1 cellular context compared by ENCODE assay signal in the genomic region with DNA sequence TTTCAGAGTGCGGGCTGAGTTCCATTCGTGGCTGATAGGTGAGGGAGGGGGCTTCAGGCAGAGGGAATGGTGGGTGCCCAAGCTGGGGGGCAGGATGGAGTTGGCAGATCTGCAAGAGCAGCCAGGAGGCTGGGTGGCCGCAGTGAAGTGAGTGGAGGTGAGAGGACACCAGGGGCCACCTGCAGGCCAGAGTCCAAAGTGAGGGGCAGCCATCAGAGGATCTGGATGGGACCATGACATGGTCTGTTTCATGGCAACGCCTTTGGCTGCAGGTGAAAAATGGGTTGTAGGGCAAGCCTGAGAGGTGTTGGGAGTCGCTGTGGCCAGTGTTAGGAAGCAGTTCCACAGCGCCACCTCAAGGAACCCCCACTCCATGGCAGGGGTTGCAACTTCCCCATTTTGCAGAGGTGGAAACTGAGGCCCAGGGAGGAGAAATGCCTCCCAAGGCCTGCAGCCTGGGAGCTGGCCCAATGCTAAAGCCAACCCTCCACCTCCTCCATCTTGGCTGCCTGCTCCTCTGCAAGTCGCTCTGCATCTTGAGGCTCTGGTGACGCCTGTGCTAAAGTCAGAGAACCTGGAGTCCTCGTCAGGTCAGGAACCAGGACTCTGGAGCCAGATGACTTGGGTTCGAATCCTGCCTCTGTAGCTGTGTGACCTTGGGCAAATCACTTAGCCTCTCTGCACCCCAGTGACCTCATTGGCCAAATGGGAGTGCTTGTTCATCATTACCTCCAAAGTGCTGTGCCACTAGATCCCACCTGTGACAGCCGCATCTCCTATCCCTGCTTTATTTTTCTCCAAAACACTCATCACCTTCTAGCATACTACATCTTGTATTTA.
TF ChIP-seq lines count a peak whose summit lies in the region.

No MANE protein-coding gene starts in this region.

TF ChIP-seq in K562, 482 proteins besides CTCF, POLR2A, EP300 and RAD21 (continued from another document and continues in another):
- TF ChIP-seq, protein P1, sequence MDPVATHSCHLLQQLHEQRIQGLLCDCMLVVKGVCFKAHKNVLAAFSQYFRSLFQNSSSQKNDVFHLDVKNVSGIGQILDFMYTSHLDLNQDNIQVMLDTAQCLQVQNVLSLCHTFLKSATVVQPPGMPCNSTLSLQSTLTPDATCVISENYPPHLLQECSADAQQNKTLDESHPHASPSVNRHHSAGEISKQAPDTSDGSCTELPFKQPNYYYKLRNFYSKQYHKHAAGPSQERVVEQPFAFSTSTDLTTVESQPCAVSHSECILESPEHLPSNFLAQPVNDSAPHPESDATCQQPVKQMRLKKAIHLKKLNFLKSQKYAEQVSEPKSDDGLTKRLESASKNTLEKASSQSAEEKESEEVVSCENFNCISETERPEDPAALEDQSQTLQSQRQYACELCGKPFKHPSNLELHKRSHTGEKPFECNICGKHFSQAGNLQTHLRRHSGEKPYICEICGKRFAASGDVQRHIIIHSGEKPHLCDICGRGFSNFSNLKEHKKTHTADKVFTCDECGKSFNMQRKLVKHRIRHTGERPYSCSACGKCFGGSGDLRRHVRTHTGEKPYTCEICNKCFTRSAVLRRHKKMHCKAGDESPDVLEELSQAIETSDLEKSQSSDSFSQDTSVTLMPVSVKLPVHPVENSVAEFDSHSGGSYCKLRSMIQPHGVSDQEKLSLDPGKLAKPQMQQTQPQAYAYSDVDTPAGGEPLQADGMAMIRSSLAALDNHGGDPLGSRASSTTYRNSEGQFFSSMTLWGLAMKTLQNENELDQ (CRISPR knock-in tag; IDR thresholded peaks at IDR 0.05; ENCODE audit: borderline replicate concordance) = no peak
- TF ChIP-seq TAL1 (IDR thresholded peaks at IDR 0.05) (no peak), BMI1 (IDR thresholded peaks at IDR 0.05; ENCODE audit: low read length) (no peak), NCOA6 (IDR thresholded peaks at IDR 0.05) (no peak), KAT8 (IDR thresholded peaks at IDR 0.05; ENCODE audit: low read depth) (no peak), MAZ (CRISPR knock-in tag; conservative IDR thresholded peaks at IDR 0.05 in 1 of 2, IDR thresholded peaks at IDR 0.05 in 1 of 2) (peak in 1 of 2 experiments; percentile 77; a peak in 2 of 4 replicates), ZNF785 (CRISPR knock-in tag; IDR thresholded peaks at IDR 0.05) (no peak), NCOA2 (IDR thresholded peaks at IDR 0.05; ENCODE audit: partially characterized antibody in 2 of 2) (no peak), FOXK1 (CRISPR knock-in tag; IDR thresholded peaks at IDR 0.05; ENCODE audit: borderline replicate concordance) (no peak), CBFB (CRISPR knock-in tag; IDR thresholded peaks at IDR 0.05) (no peak), ETS2 (tag; IDR thresholded peaks at IDR 0.05; ENCODE audit: borderline replicate concordance, poor library complexity, severe bottlenecking) (no peak), NFE2L1 (tag; IDR thresholded peaks at IDR 0.05; ENCODE audit: borderline replicate concordance, low read depth) (no peak), FOXJ2 (tag; IDR thresholded peaks at IDR 0.05) (no peak), ZNF134 (CRISPR knock-in tag; conservative IDR thresholded peaks at IDR 0.05) (no peak), TBP (optimal IDR thresholded peaks at IDR 0.05; ENCODE audit: low read depth, low read length) (no peak), ZNF253 (CRISPR knock-in tag; conservative IDR thresholded peaks at IDR 0.05) (no peak), NEUROD1 (IDR thresholded peaks at IDR 0.05; ENCODE audit: borderline replicate concordance, low read depth, low read length, partially characterized antibody) (no peak), KLF13 (tag; IDR thresholded peaks at IDR 0.05; ENCODE audit: borderline replicate concordance, low read depth) (no peak), POLR2B (IDR thresholded peaks at IDR 0.05; ENCODE audit: low read depth, partially characterized antibody) (no peak), SMAD2 (IDR thresholded peaks at IDR 0.05; ENCODE audit: low read depth, low read length) (no peak), SETDB1 (IDR thresholded peaks at IDR 0.05; ENCODE audit: low read length) (no peak), ZBTB7A (IDR thresholded peaks at IDR 0.05; ENCODE audit: borderline replicate concordance, control insufficient read depth, low read depth, low read length) (no peak), KDM2B (CRISPR knock-in tag; IDR thresholded peaks at IDR 0.05) (no peak), YBX1 (IDR thresholded peaks at IDR 0.05) (no peak), ZNF431 (CRISPR knock-in tag; IDR thresholded peaks at IDR 0.05) (no peak), ZNF586 (CRISPR knock-in tag; conservative IDR thresholded peaks at IDR 0.05) (no peak), ZFP36 (IDR thresholded peaks at IDR 0.05; ENCODE audit: low read depth, low read length, partially characterized antibody) (peak; percentile 29), SMARCA5 (IDR thresholded peaks at IDR 0.05) (peak; percentile 99), ZNF583 (CRISPR knock-in tag; IDR thresholded peaks at IDR 0.05) (no peak), FOXP1 (CRISPR knock-in tag; IDR thresholded peaks at IDR 0.05) (no peak)
- TF ChIP-seq, protein P2, sequence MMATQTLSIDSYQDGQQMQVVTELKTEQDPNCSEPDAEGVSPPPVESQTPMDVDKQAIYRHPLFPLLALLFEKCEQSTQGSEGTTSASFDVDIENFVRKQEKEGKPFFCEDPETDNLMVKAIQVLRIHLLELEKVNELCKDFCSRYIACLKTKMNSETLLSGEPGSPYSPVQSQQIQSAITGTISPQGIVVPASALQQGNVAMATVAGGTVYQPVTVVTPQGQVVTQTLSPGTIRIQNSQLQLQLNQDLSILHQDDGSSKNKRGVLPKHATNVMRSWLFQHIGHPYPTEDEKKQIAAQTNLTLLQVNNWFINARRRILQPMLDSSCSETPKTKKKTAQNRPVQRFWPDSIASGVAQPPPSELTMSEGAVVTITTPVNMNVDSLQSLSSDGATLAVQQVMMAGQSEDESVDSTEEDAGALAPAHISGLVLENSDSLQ (IDR thresholded peaks at IDR 0.05) = peak; percentile 47
- TF ChIP-seq, protein P3, sequence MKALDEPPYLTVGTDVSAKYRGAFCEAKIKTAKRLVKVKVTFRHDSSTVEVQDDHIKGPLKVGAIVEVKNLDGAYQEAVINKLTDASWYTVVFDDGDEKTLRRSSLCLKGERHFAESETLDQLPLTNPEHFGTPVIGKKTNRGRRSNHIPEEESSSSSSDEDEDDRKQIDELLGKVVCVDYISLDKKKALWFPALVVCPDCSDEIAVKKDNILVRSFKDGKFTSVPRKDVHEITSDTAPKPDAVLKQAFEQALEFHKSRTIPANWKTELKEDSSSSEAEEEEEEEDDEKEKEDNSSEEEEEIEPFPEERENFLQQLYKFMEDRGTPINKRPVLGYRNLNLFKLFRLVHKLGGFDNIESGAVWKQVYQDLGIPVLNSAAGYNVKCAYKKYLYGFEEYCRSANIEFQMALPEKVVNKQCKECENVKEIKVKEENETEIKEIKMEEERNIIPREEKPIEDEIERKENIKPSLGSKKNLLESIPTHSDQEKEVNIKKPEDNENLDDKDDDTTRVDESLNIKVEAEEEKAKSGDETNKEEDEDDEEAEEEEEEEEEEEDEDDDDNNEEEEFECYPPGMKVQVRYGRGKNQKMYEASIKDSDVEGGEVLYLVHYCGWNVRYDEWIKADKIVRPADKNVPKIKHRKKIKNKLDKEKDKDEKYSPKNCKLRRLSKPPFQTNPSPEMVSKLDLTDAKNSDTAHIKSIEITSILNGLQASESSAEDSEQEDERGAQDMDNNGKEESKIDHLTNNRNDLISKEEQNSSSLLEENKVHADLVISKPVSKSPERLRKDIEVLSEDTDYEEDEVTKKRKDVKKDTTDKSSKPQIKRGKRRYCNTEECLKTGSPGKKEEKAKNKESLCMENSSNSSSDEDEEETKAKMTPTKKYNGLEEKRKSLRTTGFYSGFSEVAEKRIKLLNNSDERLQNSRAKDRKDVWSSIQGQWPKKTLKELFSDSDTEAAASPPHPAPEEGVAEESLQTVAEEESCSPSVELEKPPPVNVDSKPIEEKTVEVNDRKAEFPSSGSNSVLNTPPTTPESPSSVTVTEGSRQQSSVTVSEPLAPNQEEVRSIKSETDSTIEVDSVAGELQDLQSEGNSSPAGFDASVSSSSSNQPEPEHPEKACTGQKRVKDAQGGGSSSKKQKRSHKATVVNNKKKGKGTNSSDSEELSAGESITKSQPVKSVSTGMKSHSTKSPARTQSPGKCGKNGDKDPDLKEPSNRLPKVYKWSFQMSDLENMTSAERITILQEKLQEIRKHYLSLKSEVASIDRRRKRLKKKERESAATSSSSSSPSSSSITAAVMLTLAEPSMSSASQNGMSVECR (CRISPR knock-in tag; IDR thresholded peaks at IDR 0.05) = no peak
- TF ChIP-seq, protein P4, sequence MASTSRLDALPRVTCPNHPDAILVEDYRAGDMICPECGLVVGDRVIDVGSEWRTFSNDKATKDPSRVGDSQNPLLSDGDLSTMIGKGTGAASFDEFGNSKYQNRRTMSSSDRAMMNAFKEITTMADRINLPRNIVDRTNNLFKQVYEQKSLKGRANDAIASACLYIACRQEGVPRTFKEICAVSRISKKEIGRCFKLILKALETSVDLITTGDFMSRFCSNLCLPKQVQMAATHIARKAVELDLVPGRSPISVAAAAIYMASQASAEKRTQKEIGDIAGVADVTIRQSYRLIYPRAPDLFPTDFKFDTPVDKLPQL (IDR thresholded peaks at IDR 0.05; ENCODE audit: extremely low read depth, insufficient read length) = no peak
- TF ChIP-seq, protein P5, sequence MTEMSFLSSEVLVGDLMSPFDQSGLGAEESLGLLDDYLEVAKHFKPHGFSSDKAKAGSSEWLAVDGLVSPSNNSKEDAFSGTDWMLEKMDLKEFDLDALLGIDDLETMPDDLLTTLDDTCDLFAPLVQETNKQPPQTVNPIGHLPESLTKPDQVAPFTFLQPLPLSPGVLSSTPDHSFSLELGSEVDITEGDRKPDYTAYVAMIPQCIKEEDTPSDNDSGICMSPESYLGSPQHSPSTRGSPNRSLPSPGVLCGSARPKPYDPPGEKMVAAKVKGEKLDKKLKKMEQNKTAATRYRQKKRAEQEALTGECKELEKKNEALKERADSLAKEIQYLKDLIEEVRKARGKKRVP (CRISPR knock-in tag; IDR thresholded peaks at IDR 0.05) = no peak
- TF ChIP-seq, protein P6, sequence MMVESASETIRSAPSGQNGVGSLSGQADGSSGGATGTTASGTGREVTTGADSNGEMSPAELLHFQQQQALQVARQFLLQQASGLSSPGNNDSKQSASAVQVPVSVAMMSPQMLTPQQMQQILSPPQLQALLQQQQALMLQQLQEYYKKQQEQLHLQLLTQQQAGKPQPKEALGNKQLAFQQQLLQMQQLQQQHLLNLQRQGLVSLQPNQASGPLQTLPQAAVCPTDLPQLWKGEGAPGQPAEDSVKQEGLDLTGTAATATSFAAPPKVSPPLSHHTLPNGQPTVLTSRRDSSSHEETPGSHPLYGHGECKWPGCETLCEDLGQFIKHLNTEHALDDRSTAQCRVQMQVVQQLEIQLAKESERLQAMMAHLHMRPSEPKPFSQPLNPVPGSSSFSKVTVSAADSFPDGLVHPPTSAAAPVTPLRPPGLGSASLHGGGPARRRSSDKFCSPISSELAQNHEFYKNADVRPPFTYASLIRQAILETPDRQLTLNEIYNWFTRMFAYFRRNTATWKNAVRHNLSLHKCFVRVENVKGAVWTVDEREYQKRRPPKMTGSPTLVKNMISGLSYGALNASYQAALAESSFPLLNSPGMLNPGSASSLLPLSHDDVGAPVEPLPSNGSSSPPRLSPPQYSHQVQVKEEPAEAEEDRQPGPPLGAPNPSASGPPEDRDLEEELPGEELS (CRISPR knock-in tag; IDR thresholded peaks at IDR 0.05; ENCODE audit: borderline replicate concordance) = no peak
- TF ChIP-seq, protein P7, sequence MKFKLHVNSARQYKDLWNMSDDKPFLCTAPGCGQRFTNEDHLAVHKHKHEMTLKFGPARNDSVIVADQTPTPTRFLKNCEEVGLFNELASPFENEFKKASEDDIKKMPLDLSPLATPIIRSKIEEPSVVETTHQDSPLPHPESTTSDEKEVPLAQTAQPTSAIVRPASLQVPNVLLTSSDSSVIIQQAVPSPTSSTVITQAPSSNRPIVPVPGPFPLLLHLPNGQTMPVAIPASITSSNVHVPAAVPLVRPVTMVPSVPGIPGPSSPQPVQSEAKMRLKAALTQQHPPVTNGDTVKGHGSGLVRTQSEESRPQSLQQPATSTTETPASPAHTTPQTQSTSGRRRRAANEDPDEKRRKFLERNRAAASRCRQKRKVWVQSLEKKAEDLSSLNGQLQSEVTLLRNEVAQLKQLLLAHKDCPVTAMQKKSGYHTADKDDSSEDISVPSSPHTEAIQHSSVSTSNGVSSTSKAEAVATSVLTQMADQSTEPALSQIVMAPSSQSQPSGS (CRISPR knock-in tag; IDR thresholded peaks at IDR 0.05) = no peak
- TF ChIP-seq, protein P8, sequence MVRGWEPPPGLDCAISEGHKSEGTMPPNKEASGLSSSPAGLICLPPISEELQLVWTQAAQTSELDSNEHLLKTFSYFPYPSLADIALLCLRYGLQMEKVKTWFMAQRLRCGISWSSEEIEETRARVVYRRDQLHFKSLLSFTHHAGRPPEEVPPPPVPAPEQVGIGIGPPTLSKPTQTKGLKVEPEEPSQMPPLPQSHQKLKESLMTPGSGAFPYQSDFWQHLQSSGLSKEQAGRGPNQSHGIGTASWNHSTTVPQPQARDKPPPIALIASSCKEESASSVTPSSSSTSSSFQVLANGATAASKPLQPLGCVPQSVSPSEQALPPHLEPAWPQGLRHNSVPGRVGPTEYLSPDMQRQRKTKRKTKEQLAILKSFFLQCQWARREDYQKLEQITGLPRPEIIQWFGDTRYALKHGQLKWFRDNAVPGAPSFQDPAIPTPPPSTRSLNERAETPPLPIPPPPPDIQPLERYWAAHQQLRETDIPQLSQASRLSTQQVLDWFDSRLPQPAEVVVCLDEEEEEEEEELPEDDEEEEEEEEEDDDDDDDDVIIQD (CRISPR knock-in tag; IDR thresholded peaks at IDR 0.05) = no peak
- TF ChIP-seq, protein P9, sequence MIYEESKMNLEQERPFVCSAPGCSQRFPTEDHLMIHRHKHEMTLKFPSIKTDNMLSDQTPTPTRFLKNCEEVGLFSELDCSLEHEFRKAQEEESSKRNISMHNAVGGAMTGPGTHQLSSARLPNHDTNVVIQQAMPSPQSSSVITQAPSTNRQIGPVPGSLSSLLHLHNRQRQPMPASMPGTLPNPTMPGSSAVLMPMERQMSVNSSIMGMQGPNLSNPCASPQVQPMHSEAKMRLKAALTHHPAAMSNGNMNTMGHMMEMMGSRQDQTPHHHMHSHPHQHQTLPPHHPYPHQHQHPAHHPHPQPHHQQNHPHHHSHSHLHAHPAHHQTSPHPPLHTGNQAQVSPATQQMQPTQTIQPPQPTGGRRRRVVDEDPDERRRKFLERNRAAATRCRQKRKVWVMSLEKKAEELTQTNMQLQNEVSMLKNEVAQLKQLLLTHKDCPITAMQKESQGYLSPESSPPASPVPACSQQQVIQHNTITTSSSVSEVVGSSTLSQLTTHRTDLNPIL (CRISPR knock-in tag; IDR thresholded peaks at IDR 0.05) = no peak
- TF ChIP-seq, protein P10, sequence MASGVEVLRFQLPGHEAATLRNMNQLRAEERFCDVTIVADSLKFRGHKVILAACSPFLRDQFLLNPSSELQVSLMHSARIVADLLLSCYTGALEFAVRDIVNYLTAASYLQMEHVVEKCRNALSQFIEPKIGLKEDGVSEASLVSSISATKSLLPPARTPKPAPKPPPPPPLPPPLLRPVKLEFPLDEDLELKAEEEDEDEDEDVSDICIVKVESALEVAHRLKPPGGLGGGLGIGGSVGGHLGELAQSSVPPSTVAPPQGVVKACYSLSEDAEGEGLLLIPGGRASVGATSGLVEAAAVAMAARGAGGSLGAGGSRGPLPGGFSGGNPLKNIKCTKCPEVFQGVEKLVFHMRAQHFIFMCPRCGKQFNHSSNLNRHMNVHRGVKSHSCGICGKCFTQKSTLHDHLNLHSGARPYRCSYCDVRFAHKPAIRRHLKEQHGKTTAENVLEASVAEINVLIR (CRISPR knock-in tag; IDR thresholded peaks at IDR 0.05) = no peak
- TF ChIP-seq, protein P11, sequence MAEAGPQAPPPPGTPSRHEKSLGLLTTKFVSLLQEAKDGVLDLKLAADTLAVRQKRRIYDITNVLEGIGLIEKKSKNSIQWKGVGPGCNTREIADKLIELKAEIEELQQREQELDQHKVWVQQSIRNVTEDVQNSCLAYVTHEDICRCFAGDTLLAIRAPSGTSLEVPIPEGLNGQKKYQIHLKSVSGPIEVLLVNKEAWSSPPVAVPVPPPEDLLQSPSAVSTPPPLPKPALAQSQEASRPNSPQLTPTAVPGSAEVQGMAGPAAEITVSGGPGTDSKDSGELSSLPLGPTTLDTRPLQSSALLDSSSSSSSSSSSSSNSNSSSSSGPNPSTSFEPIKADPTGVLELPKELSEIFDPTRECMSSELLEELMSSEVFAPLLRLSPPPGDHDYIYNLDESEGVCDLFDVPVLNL (CRISPR knock-in tag; IDR thresholded peaks at IDR 0.05; ENCODE audit: low read depth) = no peak
